8 cellular contexts compared by ENCODE assay signal in the genomic region with DNA sequence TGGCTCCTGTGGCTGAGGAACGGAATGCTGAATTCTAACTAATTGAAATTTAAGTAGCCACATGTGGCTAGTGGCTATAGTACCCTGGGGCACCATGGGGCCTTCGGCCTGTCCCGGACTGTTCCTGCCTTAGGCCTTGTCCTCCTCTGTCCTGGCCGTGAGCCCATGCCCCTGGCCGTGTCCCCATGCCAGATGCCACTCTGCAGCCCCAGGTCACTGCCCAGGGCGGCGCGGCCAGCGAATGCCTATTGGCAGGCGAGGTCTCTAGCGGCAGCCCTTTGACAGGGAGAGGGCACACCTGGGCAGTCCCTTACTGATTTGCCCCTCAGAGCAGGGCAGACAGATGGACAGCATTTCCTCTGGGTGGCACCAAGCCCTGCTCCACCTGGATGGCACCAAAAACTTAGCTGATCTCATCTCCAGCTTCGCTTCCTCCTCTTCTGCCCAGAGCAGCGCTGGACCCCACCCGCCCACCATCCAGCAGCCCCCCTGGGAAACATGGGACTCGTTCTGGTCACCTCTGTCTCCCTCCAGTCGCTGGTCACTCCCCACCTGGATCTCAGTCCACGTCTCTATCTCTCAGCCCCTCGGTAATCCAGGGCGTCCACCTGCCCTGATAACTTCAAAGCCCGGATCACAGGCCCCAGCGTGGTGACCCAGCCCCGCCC. TPM values are rescaled to one million over a fixed set of nuclear protein-coding genes. Genes with fewer than 3 reads are reported as not detected.
DNase-seq lines count a peak whose midpoint lies in the region; ATAC-seq and TF ChIP-seq lines count a peak whose summit lies in the region.

No MANE protein-coding gene starts in this region.

- peaks cover 66% of the 10 kb centered on the region for H3K4me1 Mint-ChIP-seq in HFFc6 (ENCODE audit: low read depth)

- peak overlapping the region; percentile 43 for H3K27ac Mint-ChIP-seq in HFFc6

- H3K9me3 ChIP-seq in BE2C: no peaks in the 10 kb centered on the region
- H3K9me3 ChIP-seq in ascending aorta: no peaks in the 10 kb centered on the region
- H3K9me3 ChIP-seq in mucosa of rectum (ENCODE audit: control insufficient read depth in 2 of 2, low read length in 2 of 2): no peaks in the 10 kb centered on the region

- H3K9me3 Mint-ChIP-seq in HFFc6: no peaks in the 10 kb centered on the region

- TF ChIP-seq CTCF in BE2C (IDR thresholded peaks at IDR 0.05; ENCODE audit: low read depth, low read length) (no peak), HFFc6 (IDR thresholded peaks at IDR 0.05) (no peak), ascending aorta (IDR thresholded peaks at IDR 0.05) (no peak)

- intact Hi-C loops in ascending aorta (cut with DNase I): loop anchor here (5.0 kb wide), 1 partner anchor 214 kb away; a partner anchor contains a TSS

- peak overlapping the region; percentile 26 to 65 for H3K9ac ChIP-seq in mucosa of rectum (ENCODE audit: low read depth in 1 of 2, low read length in 2 of 2)

- H3K4me3 ChIP-seq in BE2C (ENCODE audit: low read depth, low read length) (peak overlapping the region; percentile 74), ascending aorta (peak overlapping the region; percentile 77 to 78), mucosa of rectum (ENCODE audit: low read length in 2 of 2) (peak overlapping the region; percentile 62 to 69)

- no peak for ATAC-seq in GM21447 (IDR thresholded peaks at IDR 0.05; ENCODE audit: unreplicated experiment)
- no peak for ATAC-seq in GM21381 (IDR thresholded peaks at IDR 0.05; ENCODE audit: unreplicated experiment)

- peaks cover 3% of the 10 kb centered on the region; the same call in 1 of the 2 replicates for H3K36me3 ChIP-seq in BE2C
- H3K36me3 ChIP-seq in ascending aorta: no peaks in the 10 kb centered on the region
- H3K36me3 ChIP-seq in mucosa of rectum (ENCODE audit: control insufficient read depth in 2 of 2, insufficient read depth in 2 of 2, low read length in 2 of 2): no peaks in the 10 kb centered on the region

- H3K4me1 ChIP-seq in BE2C (peaks cover 37% of the 10 kb centered on the region), ascending aorta (peaks cover 0 to 10% of the 10 kb centered on the region in 2 donors), mucosa of rectum (ENCODE audit: control insufficient read depth in 2 of 2, insufficient read depth in 2 of 2, low read length in 2 of 2) (peaks cover 47 to 51% of the 10 kb centered on the region in 2 donors)

- no peak overlapping the region for H3K27ac ChIP-seq in ascending aorta
- peak overlapping the region; percentile 69 to 73 for H3K27ac ChIP-seq in mucosa of rectum (ENCODE audit: low read depth in 2 of 2, low read length in 2 of 2)

- H3K27me3 ChIP-seq in BE2C (no peaks in the 10 kb centered on the region), ascending aorta (no peaks in the 10 kb centered on the region), mucosa of rectum (ENCODE audit: control insufficient read depth in 2 of 2, insufficient read depth in 2 of 2, low read length in 2 of 2) (no peaks in the 10 kb centered on the region)

- H3K27me3 Mint-ChIP-seq in HFFc6 (ENCODE audit: insufficient read depth): peaks cover 14% of the 10 kb centered on the region

- peak overlapping the region; percentile 87 for H3K4me3 Mint-ChIP-seq in HFFc6

- DNase-seq in BE2C (no peak), HFFc6 (no peak), ascending aorta (ENCODE audit: low spot score in 2 of 2) (peak in 1 of 2 donors; percentile 65), ecto neural progenitor cell (ENCODE audit: low spot score) (no peak), OCI-M1 (lab: John Stamatoyannopoulos, UW) (no peak)

- H3K36me3 Mint-ChIP-seq in HFFc6 (ENCODE audit: low read depth): no peaks in the 10 kb centered on the region

RNA-seq across cellular contexts. Expression of a gene that starts 1.1 kb away (rescaled TPM):
- 76.3 TPM for polyA plus RNA-seq in BE2C (2012; ENCODE audit: insufficient read depth, insufficient read length, low read depth)
- total RNA-seq in HFFc6 (2021; fragmentation: NEBNext Ultra II Directional; extraction: Animal tissue kit (Norgen Biotek cat#: 25700)): 10 to 100 TPM in 3 of 6 experiments, 1 to 10 TPM in 3; 8.1 to 12.2 (median 10.3) TPM
- total RNA-seq in ascending aorta: 28.3 TPM

RNA-seq across cellular contexts. Expression of a gene that starts 45.6 kb away (rescaled TPM):
- polyA plus RNA-seq in BE2C (2012; ENCODE audit: insufficient read depth, insufficient read length, low read depth): 0.14 TPM
- total RNA-seq in HFFc6 (2021; fragmentation: NEBNext Ultra II Directional; extraction: Animal tissue kit (Norgen Biotek cat#: 25700)): not detected
- total RNA-seq in ascending aorta: not detected

Comparison
In these comparisons a context has a peak if more than half of its experiments do, and no peak if none do; other contexts are left out.
1. H3K27ac ChIP-seq: peak in mucosa of rectum (2 of 2); none in ascending aorta (0 of 2).
2. Peak in every context shown above with its lines, with median percentiles within 50 percentile points of each other: H3K4me3 ChIP-seq.